In genomic region chr7:107936312-107936711, GRCh38 we compare ENCODE assay signal across 26 cellular contexts. TPM values are rescaled to one million over a fixed set of nuclear protein-coding genes. Genes with fewer than 3 reads are reported as not detected.
A peak's percentile ranks its signal among the peaks of the same experiment; 100 is the strongest.
DNase-seq lines count a peak whose midpoint lies in the region; ATAC-seq and TF ChIP-seq lines count a peak whose summit lies in the region.
"Had no signal": no experiment of that assay in that cellular context is flagged by ENCODE, and none has a peak within 500 bp of the region (broad histone marks: within the 10 kb centered on the region; RNA-seq: fewer than 3 reads in every experiment).

No MANE protein-coding gene starts in this region.

- POLR2A ChIA-PET in MCF 10A (lab: Yijun Ruan, JAX) = interaction anchor here (1.1 to 4.7 kb wide), 6 partner anchors 8 to 45 kb away, joined by 3 to 44 read pairs (median 4); partner anchors contain the start of gene DLD

- H3K9me3 ChIP-seq in breast epithelium = no peaks in the 10 kb centered on the region
- H3K9me3 ChIP-seq in esophagus muscularis mucosa = no peaks in the 10 kb centered on the region
- H3K9me3 ChIP-seq: BLaER1, SJCRH30 had no signal

- no peak overlapping the region for H3K4me3 Mint-ChIP-seq in MCF 10A (ENCODE audit: unreplicated experiment)
- H3K4me3 Mint-ChIP-seq in activated naive CD8-positive, alpha-beta T cell treated with anti-CD3 and anti-CD28 coated beads for 36 hours = no peak overlapping the region
- H3K4me3 Mint-ChIP-seq: CD4-positive, CD25-positive, alpha-beta regulatory T cell had no signal

- intact Hi-C loops in MCF 10A (cut with micrococcal nuclease) = no loop called here
- intact Hi-C loops in breast epithelium (cut with DNase I; ENCODE audit: low total_unique reads) = no loop called here
- intact Hi-C loops in esophagus muscularis mucosa (cut with DNase I) = no loop called here

- H3K36me3 Mint-ChIP-seq in MCF 10A (ENCODE audit: insufficient read depth, unreplicated experiment) = no peaks in the 10 kb centered on the region
- peaks cover 3% of the 10 kb centered on the region for H3K36me3 Mint-ChIP-seq in activated naive CD8-positive, alpha-beta T cell treated with anti-CD3 and anti-CD28 coated beads for 36 hours

- no peak overlapping the region for H3K9ac ChIP-seq in rectal smooth muscle tissue (ENCODE audit: low read length)
- H3K9ac ChIP-seq: BLaER1 had no signal

- BruUV-seq in MCF 10A (replicated peaks; lab: Mats Ljungman, UMichigan) = no TSS peak

- H3K27me3 ChIP-seq in breast epithelium (no peaks in the 10 kb centered on the region), esophagus muscularis mucosa (no peaks in the 10 kb centered on the region), rectal smooth muscle tissue (ENCODE audit: control insufficient read depth, insufficient read depth, low read length) (no peaks in the 10 kb centered on the region)
- H3K27me3 ChIP-seq: BLaER1, SJCRH30 had no signal

- ATAC-seq in HG02610 (IDR thresholded peaks at IDR 0.05; ENCODE audit: unreplicated experiment) = no peak
- ATAC-seq: HCT116, HepG2, PC-3, Right ventricle myocardium inferior had no signal

- peaks cover 16% of the 10 kb centered on the region for H3K4me1 Mint-ChIP-seq in MCF 10A (ENCODE audit: insufficient read depth, unreplicated experiment)
- peaks cover 12% of the 10 kb centered on the region for H3K4me1 Mint-ChIP-seq in activated naive CD8-positive, alpha-beta T cell treated with anti-CD3 and anti-CD28 coated beads for 36 hours

- H3K36me3 ChIP-seq in breast epithelium = no peaks in the 10 kb centered on the region
- H3K36me3 ChIP-seq in esophagus muscularis mucosa = peaks cover 7 to 68% (median 39%) of the 10 kb centered on the region in 4 donors
- H3K36me3 ChIP-seq in rectal smooth muscle tissue (ENCODE audit: control insufficient read depth, insufficient read depth, low read length) = no peaks in the 10 kb centered on the region

- CTCF ChIA-PET in MCF 10A (lab: Yijun Ruan, JAX) = no interaction called here

- DNase-seq in MCF 10A (ENCODE audit: unreplicated experiment) (no peak), breast epithelium (ENCODE audit: low spot score in 2 of 2) (no peak), esophagus muscularis mucosa (ENCODE audit: extremely low spot score) (no peak), NCI-H1436 (lab: John Stamatoyannopoulos, UW) (no peak)
- no peak for DNase-seq in activated naive CD8-positive, alpha-beta T cell treated with anti-CD3 and anti-CD28 coated beads for 36 hours
- no peak for DNase-seq in activated effector memory CD4-positive, alpha-beta T cell treated with anti-CD3 and anti-CD28 coated beads, Interleukin-2, amount 50 U/mL, for 16 hours
- DNase-seq: 8988T; CD4-positive, CD25-positive, alpha-beta regulatory T cell; DMS153; DND-41; Kasumi-1; MV-4-11; NCI-H1105; NCI-H2029; NCI-H446; NCI-H526; NCI-H82; NK-92 treated with Interleukin-12 subunit alpha and Interleukin-12 subunit beta, amount 100 ng/mL, for 24 hours; PC-3; SJCRH30 had no signal

- no peaks in the 10 kb centered on the region for H3K9me3 Mint-ChIP-seq in MCF 10A (ENCODE audit: unreplicated experiment)
- H3K9me3 Mint-ChIP-seq in activated naive CD8-positive, alpha-beta T cell treated with anti-CD3 and anti-CD28 coated beads for 36 hours = no peaks in the 10 kb centered on the region
- H3K9me3 Mint-ChIP-seq: CD4-positive, CD25-positive, alpha-beta regulatory T cell had no signal

- 90% methylated on average over 2 of the region's 2 CpGs for WGBS in esophagus muscularis mucosa

- TF ChIP-seq CTCF in MCF 10A (IDR thresholded peaks at IDR 0.05; ENCODE audit: unreplicated experiment) (no peak), breast epithelium (IDR thresholded peaks at IDR 0.05) (no peak), esophagus muscularis mucosa (IDR thresholded peaks at IDR 0.05) (no peak)

- H3K4me1 ChIP-seq in breast epithelium = no peaks in the 10 kb centered on the region
- H3K4me1 ChIP-seq in esophagus muscularis mucosa = peaks cover 51 to 95% (median 95%) of the 10 kb centered on the region in 4 donors
- H3K4me1 ChIP-seq in rectal smooth muscle tissue (ENCODE audit: control insufficient read depth, insufficient read depth, low read length) = peaks cover 78% of the 10 kb centered on the region
- H3K4me1 ChIP-seq: BLaER1 had no signal

- no peaks in the 10 kb centered on the region for H3K27me3 Mint-ChIP-seq in MCF 10A (ENCODE audit: insufficient read depth, unreplicated experiment)
- no peaks in the 10 kb centered on the region for H3K27me3 Mint-ChIP-seq in activated naive CD8-positive, alpha-beta T cell treated with anti-CD3 and anti-CD28 coated beads for 36 hours
- H3K27me3 Mint-ChIP-seq: CD4-positive, CD25-positive, alpha-beta regulatory T cell had no signal

- H3K4me3 ChIP-seq in breast epithelium (no peak overlapping the region), esophagus muscularis mucosa (no peak overlapping the region), rectal smooth muscle tissue (ENCODE audit: low read length) (no peak overlapping the region)
- H3K4me3 ChIP-seq: BLaER1, SJCRH30 had no signal

- H3K27ac ChIP-seq in breast epithelium (no peak overlapping the region), esophagus muscularis mucosa (replicated peaks in 1 of 4) (peak overlapping the region; percentile 46 to 86 (median 83)), rectal smooth muscle tissue (ENCODE audit: low read depth, low read length) (peak overlapping the region; percentile 91)
- H3K27ac ChIP-seq: BLaER1, SJCRH30 had no signal

- H3K27ac Mint-ChIP-seq in MCF 10A (ENCODE audit: low read depth, unreplicated experiment) = peak overlapping the region; percentile 69
- no peak overlapping the region for H3K27ac Mint-ChIP-seq in activated naive CD8-positive, alpha-beta T cell treated with anti-CD3 and anti-CD28 coated beads for 36 hours
- H3K27ac Mint-ChIP-seq: CD4-positive, CD25-positive, alpha-beta regulatory T cell had no signal

- no peak for TF ChIP-seq POLR2A in breast epithelium (IDR thresholded peaks at IDR 0.05)
- no peak for TF ChIP-seq POLR2A in esophagus muscularis mucosa (IDR thresholded peaks at IDR 0.05; ENCODE audit: low read depth)

- no peak for TF ChIP-seq EP300 in esophagus muscularis mucosa (IDR thresholded peaks at IDR 0.05)

RNA-seq across cellular contexts. Expression of gene DLD, which starts 45.3 kb away (rescaled TPM):
- total RNA-seq in MCF 10A (2022) = 83.0 and 85.7 TPM in 2 replicates
- 10 to 100 TPM; 57.5 to 74.1 (median 58.3) TPM for total RNA-seq in breast epithelium
- total RNA-seq in esophagus muscularis mucosa = 100 to 1,000 TPM in 3 of 4 donors, 10 to 100 TPM in 1; 99.9 to 135 (median 119) TPM
- 100 to 1,000 TPM; 121 to 128 TPM for total RNA-seq in activated naive CD8-positive, alpha-beta T cell treated with anti-CD3 and anti-CD28 coated beads for 36 hours

Comparison
In these comparisons a context has a peak if more than half of its experiments do, and no peak if none do; other contexts are left out.
1. H3K27ac ChIP-seq: peak in esophagus muscularis mucosa (4 of 4) and rectal smooth muscle tissue (single experiment); none in breast epithelium (0 of 2).